Comparison of ENCODE assay signal across 1 cellular context in genomic region chr15:79978694-79979519, GRCh38.
TF ChIP-seq lines count a peak whose summit lies in the region.

No MANE protein-coding gene starts in this region.

TF ChIP-seq in HepG2, 621 proteins besides CTCF, POLR2A, EP300 and RAD21 (continued from another document and continues in another):
- TF ChIP-seq ZBTB46 (CRISPR knock-in tag; IDR thresholded peaks at IDR 0.05; ENCODE audit: borderline replicate concordance) (no peak), AGO2 (optimal IDR thresholded peaks at IDR 0.05; ENCODE audit: low read depth, low read length) (no peak), ARID5B (CRISPR knock-in tag; IDR thresholded peaks at IDR 0.05) (peak; percentile 91), SIN3A (IDR thresholded peaks at IDR 0.05; ENCODE audit: borderline replicate concordance, low read depth, low read length) (no peak), ETV5 (CRISPR knock-in tag; IDR thresholded peaks at IDR 0.05; ENCODE audit: borderline replicate concordance) (peak; percentile 18; the same call in 1 of the 2 replicates), ZNF205 (CRISPR knock-in tag; IDR thresholded peaks at IDR 0.05) (no peak), PLSCR1 (CRISPR knock-in tag; IDR thresholded peaks at IDR 0.05; ENCODE audit: borderline replicate concordance) (no peak), MATR3 (CRISPR knock-in tag; IDR thresholded peaks at IDR 0.05) (no peak), ZNF18 (CRISPR knock-in tag; IDR thresholded peaks at IDR 0.05; ENCODE audit: insufficient replicate concordance) (no peak), ZNF510 (CRISPR knock-in tag; IDR thresholded peaks at IDR 0.05; ENCODE audit: low read depth) (no peak), SNAPC2 (CRISPR knock-in tag; IDR thresholded peaks at IDR 0.05) (no peak), ZBTB10 (CRISPR knock-in tag; IDR thresholded peaks at IDR 0.05; ENCODE audit: borderline replicate concordance) (no peak), ZFP41 (CRISPR knock-in tag; IDR thresholded peaks at IDR 0.05; ENCODE audit: borderline replicate concordance) (no peak), ZNF607 (CRISPR knock-in tag; IDR thresholded peaks at IDR 0.05; ENCODE audit: borderline replicate concordance) (0 out of 2 replicates have a peak, but pooled peaks have one; percentile 7), KLF9 (CRISPR knock-in tag; IDR thresholded peaks at IDR 0.05; ENCODE audit: low read depth) (no peak), DNMT1 (CRISPR knock-in tag; IDR thresholded peaks at IDR 0.05) (no peak), BRD4 (CRISPR knock-in tag; IDR thresholded peaks at IDR 0.05) (no peak), BRCA1 (CRISPR knock-in tag; IDR thresholded peaks at IDR 0.05) (no peak), KDM1A (CRISPR knock-in tag; IDR thresholded peaks at IDR 0.05) (peak; percentile 89), AKAP8 (CRISPR knock-in tag; IDR thresholded peaks at IDR 0.05) (no peak), KDM6A (CRISPR knock-in tag; IDR thresholded peaks at IDR 0.05; ENCODE audit: low read depth) (peak; percentile 77), ATF4 (CRISPR knock-in tag; IDR thresholded peaks at IDR 0.05) (0 out of 4 replicates have a peak, but pooled peaks of 1 of the 2 experiments have one; percentile 11), HHEX (CRISPR knock-in tag; IDR thresholded peaks at IDR 0.05) (no peak), MYNN (CRISPR knock-in tag; IDR thresholded peaks at IDR 0.05; ENCODE audit: low read depth) (no peak), RBAK (CRISPR knock-in tag; IDR thresholded peaks at IDR 0.05) (peak; percentile 88), ZNF335 (CRISPR knock-in tag; IDR thresholded peaks at IDR 0.05) (no peak; the same call in 1 of the 2 replicates), AKNA (CRISPR knock-in tag; IDR thresholded peaks at IDR 0.05; ENCODE audit: borderline replicate concordance) (no peak), ERF (CRISPR knock-in tag; IDR thresholded peaks at IDR 0.05) (peak; percentile 62; the same call in 1 of the 2 replicates), HNF4A (CRISPR knock-in tag; IDR thresholded peaks at IDR 0.05) (peak; percentile 98), ZNF367 (CRISPR knock-in tag; IDR thresholded peaks at IDR 0.05; ENCODE audit: borderline replicate concordance) (no peak), ZNF3 (CRISPR knock-in tag; IDR thresholded peaks at IDR 0.05) (peak; percentile 74), TOPORS (CRISPR knock-in tag; IDR thresholded peaks at IDR 0.05) (peak; percentile 60; the same call in 1 of the 2 replicates), NFYB (CRISPR knock-in tag; IDR thresholded peaks at IDR 0.05) (no peak), TFDP1 (CRISPR knock-in tag; IDR thresholded peaks at IDR 0.05; ENCODE audit: borderline replicate concordance) (no peak), AHR (CRISPR knock-in tag; IDR thresholded peaks at IDR 0.05) (no peak), ZFX (CRISPR knock-in tag; IDR thresholded peaks at IDR 0.05; ENCODE audit: low read depth) (peak; percentile 63; the same call in 1 of the 2 replicates), SAP130 (CRISPR knock-in tag; IDR thresholded peaks at IDR 0.05; ENCODE audit: low read depth) (peak; percentile 41), CEBPG (CRISPR knock-in tag; IDR thresholded peaks at IDR 0.05) (peak; percentile 75), ZNF17 (CRISPR knock-in tag; IDR thresholded peaks at IDR 0.05) (no peak), DR1 (CRISPR knock-in tag; IDR thresholded peaks at IDR 0.05) (no peak), HMG20A (CRISPR knock-in tag; IDR thresholded peaks at IDR 0.05; ENCODE audit: borderline replicate concordance) (peak; percentile 72; the same call in 1 of the 2 replicates), ZNF629 (CRISPR knock-in tag; conservative IDR thresholded peaks at IDR 0.05) (peak; percentile 99)
